Comparison of ENCODE assay signal across 8 cellular contexts in the genomic region with DNA sequence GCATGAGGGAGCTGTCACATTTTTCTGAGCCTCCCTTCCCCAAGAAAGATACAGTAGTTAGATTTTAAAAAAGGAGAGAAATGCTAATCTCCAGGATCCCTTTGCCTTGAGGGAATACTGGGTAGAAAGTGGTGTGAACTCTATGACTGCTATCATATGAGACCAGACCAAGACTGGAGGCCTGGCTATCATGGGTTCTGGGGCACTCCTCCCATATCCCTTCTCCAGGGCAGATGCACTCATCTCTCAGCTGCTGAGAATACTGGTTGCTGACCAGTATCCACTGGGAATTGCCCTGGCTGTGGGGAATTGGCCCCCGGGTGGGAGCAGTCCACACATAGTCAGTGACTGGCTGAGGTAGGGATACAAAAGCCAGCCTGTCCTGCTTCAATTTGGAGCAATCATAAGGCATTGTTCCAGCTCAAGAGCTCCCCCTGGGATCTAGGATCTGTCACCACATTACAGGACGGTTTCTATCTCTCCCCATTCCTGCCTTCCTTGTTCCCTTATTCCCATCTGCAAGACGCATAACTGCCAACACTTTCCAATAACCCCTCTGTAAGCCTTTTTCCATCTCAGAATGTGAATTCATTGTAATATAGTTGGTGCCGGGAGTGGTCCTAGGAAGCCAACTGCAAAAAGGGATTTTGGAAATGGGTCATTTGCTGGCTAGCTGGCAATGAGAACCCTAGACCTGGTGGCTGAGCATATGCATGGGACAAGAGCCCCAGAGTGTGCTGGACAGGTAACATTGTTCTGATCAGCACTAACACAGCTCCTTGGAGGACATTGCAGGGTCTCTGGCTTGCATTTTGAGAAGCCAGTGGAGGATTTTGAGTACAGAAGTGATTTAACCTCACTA. TPM values are rescaled to one million over a fixed set of nuclear protein-coding genes. Genes with fewer than 3 reads are reported as not detected.
DNase-seq lines count a peak whose midpoint lies in the region; ATAC-seq lines count a peak whose summit lies in the region.

No MANE protein-coding gene starts in this region.

- no peak overlapping the region for H3K4me3 Mint-ChIP-seq in activated naive CD8-positive, alpha-beta T cell treated with anti-CD3 and anti-CD28 coated beads, Interleukin-2, amount 50 U/mL, for 24 hours
- no peak overlapping the region for H3K4me3 Mint-ChIP-seq in activated naive CD8-positive, alpha-beta T cell treated with anti-CD3 and anti-CD28 coated beads for 36 hours

- peaks cover 27% of the 10 kb centered on the region for H3K4me1 Mint-ChIP-seq in activated naive CD8-positive, alpha-beta T cell treated with anti-CD3 and anti-CD28 coated beads, Interleukin-2, amount 50 U/mL, for 24 hours
- peaks cover 26% of the 10 kb centered on the region for H3K4me1 Mint-ChIP-seq in activated naive CD8-positive, alpha-beta T cell treated with anti-CD3 and anti-CD28 coated beads for 36 hours

- in situ Hi-C loops in T47D (cut with HindIII; ENCODE audit: low pct_unique_long_range_greater_than_20kb, low sequenced_read_pairs), result no loop called here

- H3K9me3 Mint-ChIP-seq in activated naive CD8-positive, alpha-beta T cell treated with anti-CD3 and anti-CD28 coated beads, Interleukin-2, amount 50 U/mL, for 24 hours, result peaks cover 5% of the 10 kb centered on the region
- H3K9me3 Mint-ChIP-seq in activated naive CD8-positive, alpha-beta T cell treated with anti-CD3 and anti-CD28 coated beads for 36 hours, result peaks cover 9% of the 10 kb centered on the region

- no peak for ATAC-seq in activated naive CD8-positive, alpha-beta T cell treated with anti-CD3 and anti-CD28 coated beads, Interleukin-2, amount 50 U/mL, for 24 hours
- peak; percentile 92 for ATAC-seq in left lobe of liver
- ATAC-seq in HG02884 (IDR thresholded peaks at IDR 0.05; ENCODE audit: unreplicated experiment), result no peak
- no peak for ATAC-seq in HG03442 (IDR thresholded peaks at IDR 0.05; ENCODE audit: unreplicated experiment)

- no peak overlapping the region for H3K27ac Mint-ChIP-seq in activated naive CD8-positive, alpha-beta T cell treated with anti-CD3 and anti-CD28 coated beads, Interleukin-2, amount 50 U/mL, for 24 hours
- no peak overlapping the region for H3K27ac Mint-ChIP-seq in activated naive CD8-positive, alpha-beta T cell treated with anti-CD3 and anti-CD28 coated beads for 36 hours

- peaks cover 3% of the 10 kb centered on the region for H3K36me3 Mint-ChIP-seq in activated naive CD8-positive, alpha-beta T cell treated with anti-CD3 and anti-CD28 coated beads, Interleukin-2, amount 50 U/mL, for 24 hours (ENCODE audit: low read depth)
- H3K36me3 Mint-ChIP-seq in activated naive CD8-positive, alpha-beta T cell treated with anti-CD3 and anti-CD28 coated beads for 36 hours, result no peaks in the 10 kb centered on the region

- DNase-seq in activated naive CD8-positive, alpha-beta T cell treated with anti-CD3 and anti-CD28 coated beads, Interleukin-2, amount 50 U/mL, for 24 hours, result peak; percentile 20
- DNase-seq in activated naive CD8-positive, alpha-beta T cell treated with anti-CD3 and anti-CD28 coated beads for 36 hours, result no peak
- peak; percentile 24 for DNase-seq in NCI-H226
- DNase-seq in T47D (ENCODE audit: low read depth in 1 of 2, low spot score in 1 of 2), result peak; percentile 15 to 74
- DNase-seq in left lobe of liver (ENCODE audit: low spot score), result peak; percentile 58
- DNase-seq in GDM1 (lab: John Stamatoyannopoulos, UW), result no peak

- peaks cover 2% of the 10 kb centered on the region for H3K27me3 Mint-ChIP-seq in activated naive CD8-positive, alpha-beta T cell treated with anti-CD3 and anti-CD28 coated beads, Interleukin-2, amount 50 U/mL, for 24 hours
- no peaks in the 10 kb centered on the region for H3K27me3 Mint-ChIP-seq in activated naive CD8-positive, alpha-beta T cell treated with anti-CD3 and anti-CD28 coated beads for 36 hours

RNA-seq across cellular contexts. Expression of gene REEP1, which starts 35.4 kb away (rescaled TPM):
- total RNA-seq in activated naive CD8-positive, alpha-beta T cell treated with anti-CD3 and anti-CD28 coated beads for 36 hours, result under 1 TPM; 0.20 to 0.25 TPM
- total RNA-seq in left lobe of liver, result 0.50 TPM

Comparison
In these comparisons a context has a peak if more than half of its experiments do, and no peak if none do; other contexts are left out.
1. DNase-seq: peak in activated naive CD8-positive, alpha-beta T cell treated with anti-CD3 and anti-CD28 coated beads, Interleukin-2, amount 50 U/mL, for 24 hours (single experiment), NCI-H226 (single experiment), T47D (2 of 2) and left lobe of liver (single experiment); none in activated naive CD8-positive, alpha-beta T cell treated with anti-CD3 and anti-CD28 coated beads for 36 hours (single experiment) and GDM1 (single experiment).